In the genomic region with DNA sequence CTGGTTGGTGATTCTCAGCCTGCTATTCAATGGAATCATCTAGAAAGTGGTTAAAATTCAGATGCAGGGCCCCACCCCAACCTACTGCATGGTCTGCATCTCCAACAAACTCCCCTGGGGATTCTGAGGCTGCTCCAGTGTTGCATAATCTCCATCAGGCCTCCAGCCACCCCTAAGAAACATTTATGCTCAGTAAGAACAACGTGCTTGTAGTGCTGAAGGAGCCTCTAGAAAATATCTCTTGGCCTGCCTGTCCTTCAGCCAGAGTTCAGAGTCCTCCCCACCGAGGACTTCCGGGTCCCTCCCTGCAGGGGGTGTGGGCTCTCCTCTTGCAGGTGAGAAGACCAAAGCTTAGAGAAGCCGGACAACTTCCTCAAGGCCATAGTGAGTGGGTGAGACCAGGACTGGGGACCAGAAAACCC, we compare ENCODE assay signal across 10 cellular contexts.
DNase-seq lines count a peak whose midpoint lies in the region; ATAC-seq, FAIRE-seq and TF ChIP-seq lines count a peak whose summit lies in the region.
"Had no signal": no experiment of that assay in that cellular context is flagged by ENCODE, and none has a peak within 500 bp of the region (broad histone marks: within the 10 kb centered on the region; RNA-seq: fewer than 3 reads in every experiment).

No MANE protein-coding gene starts in this region.

- H3K9me2 ChIP-seq in hepatocyte (replicated peaks; ENCODE audit: insufficient read depth): no peaks in the 10 kb centered on the region

- H3K27ac ChIP-seq in hepatocyte (peak overlapping the region; percentile 23), tibial artery (peak overlapping the region; percentile 78 to 84), kidney (ENCODE audit: low read depth in 2 of 2, low read length in 2 of 2) (no peak overlapping the region)

- FAIRE-seq in kidney (lab: Jason Lieb, UNC): no peak

- DNase-seq in SIG-M5 treated with dmso at 0.1 percent for 504 hours (lab: John Stamatoyannopoulos, UW; ENCODE audit: unreplicated experiment) (peak; percentile 18), SIG-M5 (lab: John Stamatoyannopoulos, UW) (no peak), astrocyte of the spinal cord (ENCODE audit: low read depth, low spot score) (peak; percentile 26), hepatocyte (ENCODE audit: low spot score) (no peak), tibial artery (peak; percentile 65 to 85), kidney (no peak), HCEC 1CT (no peak)
- DNase-seq: ACHN, NCI-H2171 had no signal

- H3K79me2 ChIP-seq in hepatocyte: no peaks in the 10 kb centered on the region

- H3K9ac ChIP-seq in kidney (ENCODE audit: low read length in 2 of 2): no peak overlapping the region

- H3K4me1 ChIP-seq in hepatocyte (ENCODE audit: insufficient read depth) (peaks cover 29% of the 10 kb centered on the region), tibial artery (peaks cover 6 to 55% (median 49%) of the 10 kb centered on the region in 4 donors), kidney (ENCODE audit: control insufficient read depth in 1 of 2, insufficient read depth in 1 of 2, low read depth in 1 of 2, low read length in 2 of 2) (peaks cover 0 to 11% of the 10 kb centered on the region in 2 donors)

- H3K27me3 ChIP-seq in hepatocyte (peaks cover 9% of the 10 kb centered on the region), tibial artery (no peaks in the 10 kb centered on the region)

- ATAC-seq in GM19023 (IDR thresholded peaks at IDR 0.05; ENCODE audit: unreplicated experiment): no peak

- intact Hi-C loops in tibial artery (cut with DNase I; ENCODE audit: low total_unique reads) (no loop called here), kidney (cut with DNase I) (no loop called here)

- no peak overlapping the region for H2AFZ ChIP-seq in hepatocyte

- no peak overlapping the region for H3K4me2 ChIP-seq in hepatocyte

- H3K36me3 ChIP-seq in hepatocyte (replicated peaks; ENCODE audit: insufficient read depth, low read depth): no peaks in the 10 kb centered on the region
- H3K36me3 ChIP-seq in tibial artery: no peaks in the 10 kb centered on the region
- no peaks in the 10 kb centered on the region for H3K36me3 ChIP-seq in kidney (ENCODE audit: control insufficient read depth in 1 of 2, insufficient read depth in 2 of 2, low read length in 2 of 2)

- H3K9me3 ChIP-seq in hepatocyte (ENCODE audit: low read depth) (no peaks in the 10 kb centered on the region), tibial artery (no peaks in the 10 kb centered on the region), kidney (ENCODE audit: control insufficient read depth in 1 of 2, low read length in 2 of 2) (no peaks in the 10 kb centered on the region)

- H4K20me1 ChIP-seq in hepatocyte (ENCODE audit: insufficient read depth, poor library complexity, severe bottlenecking): no peaks in the 10 kb centered on the region

- no peak overlapping the region for H3K4me3 ChIP-seq in astrocyte of the spinal cord (ENCODE audit: low read depth, low read length)
- H3K4me3 ChIP-seq in hepatocyte: no peak overlapping the region
- H3K4me3 ChIP-seq in tibial artery: no peak overlapping the region
- H3K4me3 ChIP-seq in kidney (ENCODE audit: low read length in 2 of 2): no peak overlapping the region

- TF ChIP-seq CTCF in astrocyte of the spinal cord (IDR thresholded peaks at IDR 0.05; ENCODE audit: low read depth, low read length) (no peak), hepatocyte (IDR thresholded peaks at IDR 0.05; ENCODE audit: poor library complexity) (no peak), tibial artery (IDR thresholded peaks at IDR 0.05) (no peak), kidney (IDR thresholded peaks at IDR 0.05; ENCODE audit: borderline replicate concordance, extremely low read depth, insufficient read depth) (no peak)

- in situ Hi-C loops in astrocyte of the spinal cord (cut with HindIII; ENCODE audit: low sequenced_read_pairs): no loop called here

- whole genome bisulfite sequencing in hepatocyte (ENCODE audit: low lambda C conversion rate, missing lambda C conversion rate): 54% methylated on average over 4 of the region's 4 CpGs

Comparison
In these comparisons a context has a peak if more than half of its experiments do, and no peak if none do; other contexts are left out.
1. DNase-seq: peak in SIG-M5 treated with dmso at 0.1 percent for 504 hours (single experiment), astrocyte of the spinal cord (single experiment) and tibial artery (2 of 2); none in SIG-M5 (single experiment), hepatocyte (single experiment), kidney (single experiment) and HCEC 1CT (single experiment).
2. H3K27ac ChIP-seq: peak in hepatocyte (single experiment) and tibial artery (2 of 2); none in kidney (0 of 2).